10 cellular contexts compared by ENCODE assay signal in genomic region chrX:123450217-123450616, GRCh38.
DNase-seq lines count a peak whose midpoint lies in the region; ATAC-seq, FAIRE-seq and TF ChIP-seq lines count a peak whose summit lies in the region.
"Had no signal": no experiment of that assay in that cellular context is flagged by ENCODE, and none has a peak within 500 bp of the region (broad histone marks: within the 10 kb centered on the region; RNA-seq: fewer than 3 reads in every experiment).

No MANE protein-coding gene starts in this region.

- H3K79me2 ChIP-seq in KMS-11 (ENCODE audit: insufficient read depth, low read depth), result no peaks in the 10 kb centered on the region

- intact Hi-C loops in pancreas (cut with DNase I), result no loop called here

- H4K20me1 ChIP-seq in KMS-11 (ENCODE audit: insufficient read depth), result no peaks in the 10 kb centered on the region

- peaks cover 17% of the 10 kb centered on the region for H3K4me1 ChIP-seq in KMS-11 (ENCODE audit: low read depth, poor library complexity, severe bottlenecking)
- H3K4me1 ChIP-seq in pancreas, result peaks cover 0 to 4% (median 0%) of the 10 kb centered on the region in 3 donors

- DNase-seq in NCI-H510A treated with DMSO at 0.1 percent for 48 hours (lab: John Stamatoyannopoulos, UW) (peak; percentile 0), NCI-H510A (lab: John Stamatoyannopoulos, UW) (no peak), dermis blood vessel endothelial cell (peak; percentile 7), pancreas (no peak), NCI-H2081 treated with DMSO at 0.1 percent for 48 hours (lab: John Stamatoyannopoulos, UW) (no peak), substantia nigra (lab: John Stamatoyannopoulos, UW) (no peak)
- DNase-seq: NCI-H187, tibial artery had no signal

- peak in 2 of 4 donors; percentile 48 to 49 for ATAC-seq in pancreas
- ATAC-seq in HG03039 (IDR thresholded peaks at IDR 0.05; ENCODE audit: unreplicated experiment), result no peak

- no peak overlapping the region for H3K4me3 ChIP-seq in KMS-11 (IDR thresholded peaks at IDR 0.05; ENCODE audit: insufficient read depth, low read depth, low read length)
- no peak overlapping the region for H3K4me3 ChIP-seq in pancreas
- H3K4me3 ChIP-seq: tibial artery had no signal

- 40 to 47% methylated on average over 3 of the region's 3 CpGs for WGBS in pancreas, 2 donors

- H3K27me3 ChIP-seq in KMS-11 (ENCODE audit: insufficient read depth, low read depth) (no peaks in the 10 kb centered on the region), pancreas (peaks cover 0 to 10% (median 0%) of the 10 kb centered on the region in 4 donors)
- H3K27me3 ChIP-seq: tibial artery had no signal

- H3K36me3 ChIP-seq in KMS-11 (ENCODE audit: insufficient read depth) (no peaks in the 10 kb centered on the region), pancreas (no peaks in the 10 kb centered on the region)
- H3K36me3 ChIP-seq: tibial artery had no signal

- H3K27ac ChIP-seq in KMS-11, result no peak overlapping the region
- no peak overlapping the region for H3K27ac ChIP-seq in pancreas
- H3K27ac ChIP-seq in substantia nigra (ENCODE audit: low read depth, low read length, poor library complexity, severe bottlenecking), result no peak overlapping the region
- H3K27ac ChIP-seq: tibial artery had no signal

- no peaks in the 10 kb centered on the region for H3K9me3 ChIP-seq in pancreas
- H3K9me3 ChIP-seq: tibial artery had no signal

- H3K4me2 ChIP-seq in KMS-11, result no peak overlapping the region

- no peak overlapping the region for H2AFZ ChIP-seq in KMS-11 (ENCODE audit: low read depth)

- TF ChIP-seq CTCF in KMS-11 (conservative IDR thresholded peaks at IDR 0.05; ENCODE audit: low read depth, low read length) (peak; percentile 63), pancreas (IDR thresholded peaks at IDR 0.05) (peak in 2 of 4 donors; percentile 8 to 16)

- peak; percentile 81 for FAIRE-seq in pancreas (lab: Jason Lieb, UNC)

- H3K9ac ChIP-seq in KMS-11, result no peak overlapping the region

Comparison
In these comparisons a context has a peak if more than half of its experiments do, and no peak if none do; other contexts are left out.
1. DNase-seq: peak in NCI-H510A treated with DMSO at 0.1 percent for 48 hours (single experiment) and dermis blood vessel endothelial cell (single experiment); none in NCI-H510A (single experiment), pancreas (0 of 6), NCI-H2081 treated with DMSO at 0.1 percent for 48 hours (single experiment) and substantia nigra (0 of 49).